8 cellular contexts compared by ENCODE assay signal in the genomic region with DNA sequence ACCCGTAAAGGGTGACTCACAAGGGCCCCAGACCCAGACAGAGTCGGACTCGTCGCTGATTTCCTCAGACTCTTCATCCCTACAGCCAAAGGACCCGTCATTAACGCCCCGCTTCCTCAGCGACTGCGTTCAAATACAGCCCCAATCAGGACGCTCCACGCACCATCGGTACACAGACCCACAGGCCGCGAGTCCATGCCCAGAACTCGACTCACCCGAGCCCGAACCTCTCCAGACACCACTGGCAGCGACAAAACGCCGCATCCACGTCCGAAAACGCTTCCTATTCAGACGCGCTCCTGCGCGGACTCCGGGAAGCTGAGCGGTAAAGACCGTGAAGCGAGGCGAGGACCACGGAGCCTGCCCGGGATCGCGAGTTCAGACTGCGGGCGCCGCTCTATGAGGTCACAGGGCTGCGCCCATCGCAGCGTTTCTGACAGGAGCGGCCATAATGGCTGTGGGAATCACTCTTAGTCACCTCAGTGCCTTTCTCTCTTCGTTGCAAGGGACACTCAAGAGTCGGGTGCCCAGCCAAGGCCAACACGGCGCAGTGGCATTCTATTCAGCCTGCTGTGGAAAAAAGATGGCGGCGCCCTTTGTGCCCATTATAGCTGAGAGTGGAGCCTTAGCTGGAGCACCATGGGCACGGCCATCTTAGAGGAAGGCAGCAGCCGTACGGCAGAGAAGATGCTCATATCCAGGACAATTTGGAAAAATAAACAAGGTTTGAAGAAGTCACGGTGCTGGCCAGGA. TPM values are rescaled to one million over a fixed set of nuclear protein-coding genes. Genes with fewer than 3 reads are reported as not detected.
DNase-seq lines count a peak whose midpoint lies in the region; ATAC-seq, FAIRE-seq and TF ChIP-seq lines count a peak whose summit lies in the region.

TSS of gene ZNF614 (minus strand) at position 353 of the 753 bp plus-strand sequence. CDS start 2,634 bp downstream, outside the sequence.

- H3K4me3 ChIP-seq in ascending aorta (peak within 1 kb of the TSS; percentile 81 to 96), right cardiac atrium (ENCODE audit: low read length) (peak within 1 kb of the TSS; percentile 92)

- no peak for FAIRE-seq in urothelium cell line (lab: Jason Lieb, UNC)

- H3K27ac ChIP-seq in ascending aorta (peak within 1 kb of the TSS; percentile 94 to 98), right cardiac atrium (ENCODE audit: low read length) (peak within 1 kb of the TSS; percentile 99)

- H3K36me3 ChIP-seq in ascending aorta = peaks cover 29 to 38% of the 10 kb centered on the region in 2 donors

- H3K9me3 ChIP-seq in ascending aorta = peaks cover 54 to 67% of the 10 kb centered on the region in 2 donors
- peaks cover 5% of the 10 kb centered on the region for H3K9me3 ChIP-seq in right cardiac atrium (ENCODE audit: control insufficient read depth, low read length)

- H3K4me1 ChIP-seq in ascending aorta = peaks cover 0 to 5% of the 10 kb centered on the region in 2 donors
- peaks cover 7% of the 10 kb centered on the region for H3K4me1 ChIP-seq in right cardiac atrium (ENCODE audit: control insufficient read depth, insufficient read depth, low read length)

- DNase-seq in GM13977 (ENCODE audit: low spot score) = peak; percentile 90
- peak; percentile 94 for DNase-seq in NCI-H146 treated with DMSO at 0.1 percent for 48 hours (lab: John Stamatoyannopoulos, UW; ENCODE audit: unreplicated experiment)
- peak; percentile 56 for DNase-seq in T-helper 22 cell (ENCODE audit: low read depth)
- DNase-seq in ascending aorta (ENCODE audit: low spot score in 2 of 2) = peak; percentile 71 to 94
- DNase-seq in right cardiac atrium = peak; percentile 89 to 95 (median 95)
- peak; percentile 52 for DNase-seq in pulmonary artery endothelial cell (ENCODE audit: low read depth, low spot score)
- DNase-seq in urothelium cell line (ENCODE audit: low spot score) = peak; percentile 91

- intact Hi-C loops in ascending aorta (cut with DNase I) (loop anchor here (1.0 to 10.0 kb wide), 6 partner anchors 19 to 1077 kb away; partner anchors contain the start of genes PPP2R1A, ZNF160, ZNF350 and ZNF432), right cardiac atrium (cut with DNase I) (no loop called here)

- in situ Hi-C loops in GM13977 (cut with MboI; ENCODE audit: low pct_unique_long_range_greater_than_20kb, low sequenced_read_pairs, unreplicated experiment) = no loop called here

- no peak for TF ChIP-seq CTCF in GM13977 (IDR thresholded peaks at IDR 0.05; ENCODE audit: extremely low read depth, insufficient read depth, missing control alignments)
- no peak for TF ChIP-seq CTCF in ascending aorta (IDR thresholded peaks at IDR 0.05)

- H3K27me3 ChIP-seq in ascending aorta (no peaks in the 10 kb centered on the region), right cardiac atrium (ENCODE audit: control insufficient read depth, insufficient read depth) (no peaks in the 10 kb centered on the region)

- ATAC-seq in HG02798 (IDR thresholded peaks at IDR 0.05; ENCODE audit: poor library complexity, unreplicated experiment) = peak; percentile 93
- peak; percentile 98 to 99 for ATAC-seq in right cardiac atrium

- under 1% methylated on average over 53 of the region's 53 CpGs for WGBS in right cardiac atrium

RNA-seq across cellular contexts. Expression of gene ZNF614, which starts in this region (rescaled TPM):
- 1.7 TPM for total RNA-seq in ascending aorta
- 10 to 100 TPM in 1 of 4 donors, 1 to 10 TPM in 3; 7.5 to 10.5 (median 8.0) TPM for total RNA-seq in right cardiac atrium
- 4.0 TPM for polyA plus RNA-seq in right cardiac atrium
- 10.5 and 11.8 TPM in 2 replicates for total RNA-seq in pulmonary artery endothelial cell

Comparison
In these comparisons a context has a peak if more than half of its experiments do, and no peak if none do; other contexts are left out.
1. Peak in every context shown above with its lines: DNase-seq, ATAC-seq, H3K4me3 ChIP-seq and H3K27ac ChIP-seq.